ENCODE assay signal across 21 cellular contexts in the genomic region with DNA sequence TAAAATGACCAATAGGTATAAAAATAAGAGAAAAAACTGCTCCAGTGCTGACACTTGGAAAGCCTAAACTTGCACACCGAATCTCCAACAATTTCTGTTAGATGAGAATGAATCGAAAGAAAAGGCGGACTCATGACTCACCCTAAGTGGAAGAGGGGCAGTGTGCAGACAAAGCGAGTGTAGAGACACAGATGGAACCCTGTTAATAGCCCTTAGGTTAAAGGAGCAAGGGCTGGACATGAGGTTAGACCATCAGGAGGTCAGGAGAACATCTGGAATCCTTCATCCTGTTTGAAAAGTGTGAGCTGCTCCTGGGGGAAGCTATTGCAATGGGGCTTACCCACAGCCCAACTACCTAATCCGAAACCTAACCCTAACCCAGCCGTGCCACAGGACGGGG.
"Had no signal": no experiment of that assay in that cellular context is flagged by ENCODE, and none has a peak within 500 bp of the region (broad histone marks: within the 10 kb centered on the region; RNA-seq: fewer than 3 reads in every experiment).

No MANE protein-coding gene starts in this region.

- H2AFZ ChIP-seq: hepatocyte, parathyroid adenoma had no signal

- H3K36me3 ChIP-seq: colonic mucosa, left ventricle myocardium inferior, upper lobe of right lung had no signal

- H3K27ac ChIP-seq: body of pancreas, colonic mucosa, hepatocyte, left ventricle myocardium inferior, parathyroid adenoma, upper lobe of right lung had no signal

- DNase-seq: activated CD4-positive, alpha-beta T cell treated with anti-CD3 and anti-CD28 coated beads for 48 hours; activated CD8-positive, alpha-beta memory T cell treated with anti-CD3 and anti-CD28 coated beads, Interleukin-2, amount 50 U/mL, for 4 hours; activated CD8-positive, alpha-beta T cell treated with anti-CD3 and anti-CD28 coated beads, Interleukin-2, amount 10 ng/mL, durations not matched to agents 7 days and 5 days; activated effector memory CD4-positive, alpha-beta T cell treated with anti-CD3 and anti-CD28 coated beads, Interleukin-2, amount 50 U/mL, for 16 hours; activated T-cell treated with anti-CD3 and anti-CD28 coated beads, Interleukin-2, amount 50 U/mL, for 48 hours; amniotic stem cell; caudate nucleus; colonic mucosa; kidney; left ventricle myocardium inferior; right cardiac atrium; stimulated activated CD4-positive, alpha-beta T cell treated with anti-CD3 and anti-CD28 coated beads, Interleukin-4, amount 100 ng/mL, for 4 hours; SW 1271; upper lobe of right lung had no signal

- H3K9ac ChIP-seq: parathyroid adenoma had no signal

- H3K4me1 ChIP-seq: body of pancreas, colonic mucosa, left ventricle myocardium inferior, parathyroid adenoma, upper lobe of right lung had no signal

- H3K9me3 ChIP-seq: body of pancreas, colonic mucosa, left ventricle myocardium inferior, upper lobe of right lung had no signal

- H3K27me3 ChIP-seq: body of pancreas, colonic mucosa, hepatocyte, upper lobe of right lung had no signal

- H3K4me2 ChIP-seq: hepatocyte, smooth muscle cell had no signal

- ATAC-seq: activated CD8-positive, alpha-beta T cell treated with anti-CD3 and anti-CD28 coated beads, Interleukin-2, amount 10 ng/mL, durations not matched to agents 7 days and 5 days; activated naive CD4-positive, alpha-beta T cell treated with anti-CD3 and anti-CD28 coated beads, Interleukin-2, amount 50 U/mL, for 72 hours; body of pancreas; esophagus mucosa; right cardiac atrium; upper lobe of right lung; WTC11 had no signal

- H3K4me3 ChIP-seq: body of pancreas, colonic mucosa, hepatocyte, left ventricle myocardium inferior, smooth muscle cell, upper lobe of right lung had no signal
